Comparison of ENCODE assay signal across 1 cellular context in the genomic region with DNA sequence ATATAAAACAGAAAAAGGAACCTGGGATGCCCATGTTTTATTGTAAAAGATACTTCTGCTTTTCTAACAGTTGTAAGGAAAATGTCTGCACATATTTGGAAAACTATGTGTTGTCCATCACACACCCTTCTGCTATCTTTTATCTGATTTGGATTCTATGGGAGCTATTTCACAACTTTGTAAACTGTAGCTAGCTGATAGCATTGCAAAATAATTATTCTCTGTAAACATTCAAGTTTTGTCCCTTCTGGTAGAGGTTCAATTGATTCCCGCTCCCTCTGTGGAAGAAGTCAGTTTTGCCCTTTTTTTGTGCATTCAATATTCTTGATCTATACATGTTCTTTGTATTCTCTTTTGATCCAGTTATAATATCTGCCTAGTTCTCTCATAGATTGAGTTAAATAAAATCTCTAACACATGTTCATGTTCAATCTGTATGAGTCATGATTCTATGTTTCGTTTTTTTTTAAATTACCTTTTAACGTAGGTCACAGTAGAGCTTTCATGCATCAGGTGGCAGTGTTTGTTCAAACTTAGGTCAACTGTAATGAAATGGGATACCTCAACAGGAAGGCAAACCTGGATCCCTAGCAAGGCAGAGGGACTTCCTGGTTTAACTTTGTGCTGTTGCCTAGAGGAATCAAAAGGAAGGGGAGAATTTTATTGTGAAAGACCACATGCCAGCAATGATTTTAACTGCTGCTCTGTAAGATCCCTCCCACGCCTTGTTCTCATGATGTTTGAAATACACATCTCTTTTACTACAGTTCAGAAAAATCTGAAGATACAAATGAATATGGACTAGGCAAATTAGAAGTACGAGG.
TF ChIP-seq lines count a peak whose summit lies in the region.

No MANE protein-coding gene starts in this region.

TF ChIP-seq in HepG2, 621 proteins besides CTCF, POLR2A, EP300 and RAD21 (continued from another document and continues in another):
- TF ChIP-seq, protein P1, sequence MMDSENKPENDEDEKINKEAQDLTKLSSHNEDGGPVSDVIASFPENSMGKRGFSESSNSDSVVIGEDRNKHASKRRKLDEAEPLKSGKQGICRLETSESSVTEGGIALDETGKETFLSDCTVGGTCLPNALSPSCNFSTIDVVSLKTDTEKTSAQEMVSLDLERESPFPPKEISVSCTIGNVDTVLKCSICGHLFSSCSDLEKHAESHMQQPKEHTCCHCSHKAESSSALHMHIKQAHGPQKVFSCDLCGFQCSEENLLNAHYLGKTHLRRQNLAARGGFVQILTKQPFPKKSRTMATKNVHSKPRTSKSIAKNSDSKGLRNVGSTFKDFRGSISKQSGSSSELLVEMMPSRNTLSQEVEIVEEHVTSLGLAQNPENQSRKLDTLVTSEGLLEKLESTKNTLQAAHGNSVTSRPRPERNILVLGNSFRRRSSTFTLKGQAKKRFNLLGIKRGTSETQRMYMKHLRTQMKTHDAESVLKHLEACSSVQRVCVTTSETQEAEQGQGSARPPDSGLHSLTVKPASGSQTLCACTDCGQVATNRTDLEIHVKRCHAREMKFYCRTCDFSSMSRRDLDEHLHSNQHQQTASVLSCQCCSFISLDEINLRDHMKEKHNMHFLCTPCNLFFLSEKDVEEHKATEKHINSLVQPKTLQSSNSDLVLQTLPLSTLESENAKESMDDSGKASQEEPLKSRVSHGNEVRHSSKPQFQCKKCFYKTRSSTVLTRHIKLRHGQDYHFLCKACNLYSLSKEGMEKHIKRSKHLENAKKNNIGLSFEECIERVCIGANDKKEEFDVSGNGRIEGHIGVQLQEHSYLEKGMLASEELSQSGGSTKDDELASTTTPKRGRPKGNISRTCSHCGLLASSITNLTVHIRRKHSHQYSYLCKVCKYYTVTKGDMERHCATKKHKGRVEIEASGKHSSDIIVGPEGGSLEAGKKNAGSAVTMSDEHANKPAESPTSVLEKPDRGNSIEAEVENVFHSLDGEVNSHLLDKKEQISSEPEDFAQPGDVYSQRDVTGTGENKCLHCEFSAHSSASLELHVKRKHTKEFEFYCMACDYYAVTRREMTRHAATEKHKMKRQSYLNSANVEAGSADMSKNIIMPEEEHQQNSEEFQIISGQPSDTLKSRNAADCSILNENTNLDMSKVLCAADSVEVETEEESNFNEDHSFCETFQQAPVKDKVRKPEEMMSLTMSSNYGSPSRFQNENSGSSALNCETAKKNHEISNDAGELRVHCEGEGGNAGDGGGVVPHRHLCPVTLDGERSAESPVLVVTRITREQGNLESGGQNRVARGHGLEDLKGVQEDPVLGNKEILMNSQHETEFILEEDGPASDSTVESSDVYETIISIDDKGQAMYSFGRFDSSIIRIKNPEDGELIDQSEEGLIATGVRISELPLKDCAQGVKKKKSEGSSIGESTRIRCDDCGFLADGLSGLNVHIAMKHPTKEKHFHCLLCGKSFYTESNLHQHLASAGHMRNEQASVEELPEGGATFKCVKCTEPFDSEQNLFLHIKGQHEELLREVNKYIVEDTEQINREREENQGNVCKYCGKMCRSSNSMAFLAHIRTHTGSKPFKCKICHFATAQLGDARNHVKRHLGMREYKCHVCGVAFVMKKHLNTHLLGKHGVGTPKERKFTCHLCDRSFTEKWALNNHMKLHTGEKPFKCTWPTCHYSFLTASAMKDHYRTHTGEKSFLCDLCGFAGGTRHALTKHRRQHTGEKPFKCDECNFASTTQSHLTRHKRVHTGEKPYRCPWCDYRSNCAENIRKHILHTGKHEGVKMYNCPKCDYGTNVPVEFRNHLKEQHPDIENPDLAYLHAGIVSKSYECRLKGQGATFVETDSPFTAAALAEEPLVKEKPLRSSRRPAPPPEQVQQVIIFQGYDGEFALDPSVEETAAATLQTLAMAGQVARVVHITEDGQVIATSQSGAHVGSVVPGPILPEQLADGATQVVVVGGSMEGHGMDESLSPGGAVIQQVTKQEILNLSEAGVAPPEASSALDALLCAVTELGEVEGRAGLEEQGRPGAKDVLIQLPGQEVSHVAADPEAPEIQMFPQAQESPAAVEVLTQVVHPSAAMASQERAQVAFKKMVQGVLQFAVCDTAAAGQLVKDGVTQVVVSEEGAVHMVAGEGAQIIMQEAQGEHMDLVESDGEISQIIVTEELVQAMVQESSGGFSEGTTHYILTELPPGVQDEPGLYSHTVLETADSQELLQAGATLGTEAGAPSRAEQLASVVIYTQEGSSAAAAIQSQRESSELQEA (CRISPR knock-in tag; IDR thresholded peaks at IDR 0.05; ENCODE audit: not compliant biosample characterization), result no peak
- TF ChIP-seq, protein P2, sequence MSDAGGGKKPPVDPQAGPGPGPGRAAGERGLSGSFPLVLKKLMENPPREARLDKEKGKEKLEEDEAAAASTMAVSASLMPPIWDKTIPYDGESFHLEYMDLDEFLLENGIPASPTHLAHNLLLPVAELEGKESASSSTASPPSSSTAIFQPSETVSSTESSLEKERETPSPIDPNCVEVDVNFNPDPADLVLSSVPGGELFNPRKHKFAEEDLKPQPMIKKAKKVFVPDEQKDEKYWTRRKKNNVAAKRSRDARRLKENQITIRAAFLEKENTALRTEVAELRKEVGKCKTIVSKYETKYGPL (CRISPR knock-in tag; IDR thresholded peaks at IDR 0.05), result no peak
- TF ChIP-seq IRF2 (CRISPR knock-in tag; IDR thresholded peaks at IDR 0.05) (0 out of 2 replicates have a peak, but pooled peaks have one; percentile 21), MED8 (CRISPR knock-in tag; IDR thresholded peaks at IDR 0.05; ENCODE audit: insufficient replicate concordance) (no peak), GABPA (IDR thresholded peaks at IDR 0.05; ENCODE audit: low read depth, low read length) (no peak), GABPA (CRISPR knock-in tag; IDR thresholded peaks at IDR 0.05; ENCODE audit: low read depth) (peak; percentile 72), CBX2 (IDR thresholded peaks at IDR 0.05; ENCODE audit: low read depth, low read length) (no peak), CBX2 (CRISPR knock-in tag; IDR thresholded peaks at IDR 0.05; ENCODE audit: low read depth) (no peak), TOE1 (CRISPR knock-in tag; IDR thresholded peaks at IDR 0.05) (no peak), ZSCAN12 (CRISPR knock-in tag; IDR thresholded peaks at IDR 0.05) (no peak), AGO1 (IDR thresholded peaks at IDR 0.05; ENCODE audit: low read depth, low read length, poor library complexity, severe bottlenecking) (no peak), ZNF644 (CRISPR knock-in tag; IDR thresholded peaks at IDR 0.05; ENCODE audit: low read depth) (no peak), NCOA5 (CRISPR knock-in tag; IDR thresholded peaks at IDR 0.05) (no peak), ZNF235 (CRISPR knock-in tag; IDR thresholded peaks at IDR 0.05; ENCODE audit: borderline replicate concordance) (no peak), THAP11 (CRISPR knock-in tag; IDR thresholded peaks at IDR 0.05) (peak; percentile 18; the same call in 1 of the 2 replicates), ZMYM2 (CRISPR knock-in tag; IDR thresholded peaks at IDR 0.05) (no peak), KMT2A (CRISPR knock-in tag; IDR thresholded peaks at IDR 0.05) (no peak), CEBPB (IDR thresholded peaks at IDR 0.05; ENCODE audit: borderline replicate concordance, low read depth, low read length) (peak; percentile 60; the same call in 1 of the 2 replicates), FOXA1 (IDR thresholded peaks at IDR 0.05) (no peak), FOXA1 (CRISPR knock-in tag; IDR thresholded peaks at IDR 0.05) (no peak), TEAD3 (CRISPR knock-in tag; optimal IDR thresholded peaks at IDR 0.05; ENCODE audit: borderline replicate concordance) (peak; percentile 24), SSRP1 (CRISPR knock-in tag; IDR thresholded peaks at IDR 0.05) (no peak), MYC (CRISPR knock-in tag; IDR thresholded peaks at IDR 0.05; ENCODE audit: borderline replicate concordance) (no peak), SKI (IDR thresholded peaks at IDR 0.05; ENCODE audit: partially characterized antibody) (no peak), ZKSCAN1 (IDR thresholded peaks at IDR 0.05; ENCODE audit: low read length) (no peak), NKX3-1 (CRISPR knock-in tag; IDR thresholded peaks at IDR 0.05) (no peak), REL (CRISPR knock-in tag; conservative IDR thresholded peaks at IDR 0.05) (no peak), ARNTL (CRISPR knock-in tag; IDR thresholded peaks at IDR 0.05) (no peak), ONECUT2 (CRISPR knock-in tag; IDR thresholded peaks at IDR 0.05) (no peak)
- TF ChIP-seq, protein P3, sequence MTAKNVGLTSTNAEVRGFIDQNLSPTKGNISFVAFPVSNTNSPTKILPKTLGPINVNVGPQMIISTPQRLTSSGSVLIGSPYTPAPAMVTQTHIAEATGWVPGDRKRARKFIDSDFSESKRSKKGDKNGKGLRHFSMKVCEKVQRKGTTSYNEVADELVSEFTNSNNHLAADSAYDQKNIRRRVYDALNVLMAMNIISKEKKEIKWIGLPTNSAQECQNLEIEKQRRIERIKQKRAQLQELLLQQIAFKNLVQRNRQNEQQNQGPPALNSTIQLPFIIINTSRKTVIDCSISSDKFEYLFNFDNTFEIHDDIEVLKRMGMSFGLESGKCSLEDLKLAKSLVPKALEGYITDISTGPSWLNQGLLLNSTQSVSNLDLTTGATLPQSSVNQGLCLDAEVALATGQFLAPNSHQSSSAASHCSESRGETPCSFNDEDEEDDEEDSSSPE (CRISPR knock-in tag; IDR thresholded peaks at IDR 0.05), result no peak
- TF ChIP-seq, protein P4, sequence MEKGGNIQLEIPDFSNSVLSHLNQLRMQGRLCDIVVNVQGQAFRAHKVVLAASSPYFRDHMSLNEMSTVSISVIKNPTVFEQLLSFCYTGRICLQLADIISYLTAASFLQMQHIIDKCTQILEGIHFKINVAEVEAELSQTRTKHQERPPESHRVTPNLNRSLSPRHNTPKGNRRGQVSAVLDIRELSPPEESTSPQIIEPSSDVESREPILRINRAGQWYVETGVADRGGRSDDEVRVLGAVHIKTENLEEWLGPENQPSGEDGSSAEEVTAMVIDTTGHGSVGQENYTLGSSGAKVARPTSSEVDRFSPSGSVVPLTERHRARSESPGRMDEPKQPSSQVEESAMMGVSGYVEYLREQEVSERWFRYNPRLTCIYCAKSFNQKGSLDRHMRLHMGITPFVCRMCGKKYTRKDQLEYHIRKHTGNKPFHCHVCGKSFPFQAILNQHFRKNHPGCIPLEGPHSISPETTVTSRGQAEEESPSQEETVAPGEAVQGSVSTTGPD (CRISPR knock-in tag; IDR thresholded peaks at IDR 0.05), result no peak
- TF ChIP-seq, protein P5, sequence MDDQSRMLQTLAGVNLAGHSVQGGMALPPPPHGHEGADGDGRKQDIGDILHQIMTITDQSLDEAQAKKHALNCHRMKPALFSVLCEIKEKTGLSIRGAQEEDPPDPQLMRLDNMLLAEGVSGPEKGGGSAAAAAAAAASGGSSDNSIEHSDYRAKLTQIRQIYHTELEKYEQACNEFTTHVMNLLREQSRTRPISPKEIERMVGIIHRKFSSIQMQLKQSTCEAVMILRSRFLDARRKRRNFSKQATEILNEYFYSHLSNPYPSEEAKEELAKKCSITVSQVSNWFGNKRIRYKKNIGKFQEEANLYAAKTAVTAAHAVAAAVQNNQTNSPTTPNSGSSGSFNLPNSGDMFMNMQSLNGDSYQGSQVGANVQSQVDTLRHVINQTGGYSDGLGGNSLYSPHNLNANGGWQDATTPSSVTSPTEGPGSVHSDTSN (CRISPR knock-in tag; IDR thresholded peaks at IDR 0.05; ENCODE audit: borderline replicate concordance), result no peak
- TF ChIP-seq, protein P6, sequence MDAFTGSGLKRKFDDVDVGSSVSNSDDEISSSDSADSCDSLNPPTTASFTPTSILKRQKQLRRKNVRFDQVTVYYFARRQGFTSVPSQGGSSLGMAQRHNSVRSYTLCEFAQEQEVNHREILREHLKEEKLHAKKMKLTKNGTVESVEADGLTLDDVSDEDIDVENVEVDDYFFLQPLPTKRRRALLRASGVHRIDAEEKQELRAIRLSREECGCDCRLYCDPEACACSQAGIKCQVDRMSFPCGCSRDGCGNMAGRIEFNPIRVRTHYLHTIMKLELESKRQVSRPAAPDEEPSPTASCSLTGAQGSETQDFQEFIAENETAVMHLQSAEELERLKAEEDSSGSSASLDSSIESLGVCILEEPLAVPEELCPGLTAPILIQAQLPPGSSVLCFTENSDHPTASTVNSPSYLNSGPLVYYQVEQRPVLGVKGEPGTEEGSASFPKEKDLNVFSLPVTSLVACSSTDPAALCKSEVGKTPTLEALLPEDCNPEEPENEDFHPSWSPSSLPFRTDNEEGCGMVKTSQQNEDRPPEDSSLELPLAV (CRISPR knock-in tag; conservative IDR thresholded peaks at IDR 0.05; ENCODE audit: low read depth), result no peak
- TF ChIP-seq, protein P7, sequence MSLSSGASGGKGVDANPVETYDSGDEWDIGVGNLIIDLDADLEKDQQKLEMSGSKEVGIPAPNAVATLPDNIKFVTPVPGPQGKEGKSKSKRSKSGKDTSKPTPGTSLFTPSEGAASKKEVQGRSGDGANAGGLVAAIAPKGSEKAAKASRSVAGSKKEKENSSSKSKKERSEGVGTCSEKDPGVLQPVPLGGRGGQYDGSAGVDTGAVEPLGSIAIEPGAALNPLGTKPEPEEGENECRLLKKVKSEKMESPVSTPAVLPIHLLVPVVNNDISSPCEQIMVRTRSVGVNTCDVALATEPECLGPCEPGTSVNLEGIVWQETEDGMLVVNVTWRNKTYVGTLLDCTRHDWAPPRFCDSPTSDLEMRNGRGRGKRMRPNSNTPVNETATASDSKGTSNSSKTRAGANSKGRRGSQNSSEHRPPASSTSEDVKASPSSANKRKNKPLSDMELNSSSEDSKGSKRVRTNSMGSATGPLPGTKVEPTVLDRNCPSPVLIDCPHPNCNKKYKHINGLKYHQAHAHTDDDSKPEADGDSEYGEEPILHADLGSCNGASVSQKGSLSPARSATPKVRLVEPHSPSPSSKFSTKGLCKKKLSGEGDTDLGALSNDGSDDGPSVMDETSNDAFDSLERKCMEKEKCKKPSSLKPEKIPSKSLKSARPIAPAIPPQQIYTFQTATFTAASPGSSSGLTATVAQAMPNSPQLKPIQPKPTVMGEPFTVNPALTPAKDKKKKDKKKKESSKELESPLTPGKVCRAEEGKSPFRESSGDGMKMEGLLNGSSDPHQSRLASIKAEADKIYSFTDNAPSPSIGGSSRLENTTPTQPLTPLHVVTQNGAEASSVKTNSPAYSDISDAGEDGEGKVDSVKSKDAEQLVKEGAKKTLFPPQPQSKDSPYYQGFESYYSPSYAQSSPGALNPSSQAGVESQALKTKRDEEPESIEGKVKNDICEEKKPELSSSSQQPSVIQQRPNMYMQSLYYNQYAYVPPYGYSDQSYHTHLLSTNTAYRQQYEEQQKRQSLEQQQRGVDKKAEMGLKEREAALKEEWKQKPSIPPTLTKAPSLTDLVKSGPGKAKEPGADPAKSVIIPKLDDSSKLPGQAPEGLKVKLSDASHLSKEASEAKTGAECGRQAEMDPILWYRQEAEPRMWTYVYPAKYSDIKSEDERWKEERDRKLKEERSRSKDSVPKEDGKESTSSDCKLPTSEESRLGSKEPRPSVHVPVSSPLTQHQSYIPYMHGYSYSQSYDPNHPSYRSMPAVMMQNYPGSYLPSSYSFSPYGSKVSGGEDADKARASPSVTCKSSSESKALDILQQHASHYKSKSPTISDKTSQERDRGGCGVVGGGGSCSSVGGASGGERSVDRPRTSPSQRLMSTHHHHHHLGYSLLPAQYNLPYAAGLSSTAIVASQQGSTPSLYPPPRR (CRISPR knock-in tag; IDR thresholded peaks at IDR 0.05; ENCODE audit: borderline replicate concordance), result no peak
- TF ChIP-seq, protein P8, sequence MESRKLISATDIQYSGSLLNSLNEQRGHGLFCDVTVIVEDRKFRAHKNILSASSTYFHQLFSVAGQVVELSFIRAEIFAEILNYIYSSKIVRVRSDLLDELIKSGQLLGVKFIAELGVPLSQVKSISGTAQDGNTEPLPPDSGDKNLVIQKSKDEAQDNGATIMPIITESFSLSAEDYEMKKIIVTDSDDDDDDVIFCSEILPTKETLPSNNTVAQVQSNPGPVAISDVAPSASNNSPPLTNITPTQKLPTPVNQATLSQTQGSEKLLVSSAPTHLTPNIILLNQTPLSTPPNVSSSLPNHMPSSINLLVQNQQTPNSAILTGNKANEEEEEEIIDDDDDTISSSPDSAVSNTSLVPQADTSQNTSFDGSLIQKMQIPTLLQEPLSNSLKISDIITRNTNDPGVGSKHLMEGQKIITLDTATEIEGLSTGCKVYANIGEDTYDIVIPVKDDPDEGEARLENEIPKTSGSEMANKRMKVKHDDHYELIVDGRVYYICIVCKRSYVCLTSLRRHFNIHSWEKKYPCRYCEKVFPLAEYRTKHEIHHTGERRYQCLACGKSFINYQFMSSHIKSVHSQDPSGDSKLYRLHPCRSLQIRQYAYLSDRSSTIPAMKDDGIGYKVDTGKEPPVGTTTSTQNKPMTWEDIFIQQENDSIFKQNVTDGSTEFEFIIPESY (CRISPR knock-in tag; IDR thresholded peaks at IDR 0.05), result no peak
